19 cellular contexts compared by ENCODE assay signal in genomic region chr7:106420210-106420609, GRCh38.
DNase-seq lines count a peak whose midpoint lies in the region; ATAC-seq and TF ChIP-seq lines count a peak whose summit lies in the region.
"Had no signal": no experiment of that assay in that cellular context is flagged by ENCODE, and none has a peak within 500 bp of the region (broad histone marks: within the 10 kb centered on the region; RNA-seq: fewer than 3 reads in every experiment).

No MANE protein-coding gene starts in this region.

- TF ChIP-seq POLR2A in esophagus squamous epithelium (IDR thresholded peaks at IDR 0.05) (no peak), prostate gland (IDR thresholded peaks at IDR 0.05) (no peak)

- DNase-seq in activated T-cell treated with anti-CD3 and anti-CD28 coated beads, Interleukin-2, amount 50 U/mL, for 4 hours, result no peak
- DNase-seq in activated T-cell treated with anti-CD3 and anti-CD28 coated beads for 4 hours (no peak), esophagus squamous epithelium (lab: John Stamatoyannopoulos, UW) (no peak), WERI-Rb-1 (no peak), prostate gland (ENCODE audit: low spot score) (no peak)
- DNase-seq: activated gamma-delta T cell treated with Interleukin-2 at 50 U/mL for 16 hours; CD4-positive, CD25-positive, alpha-beta regulatory T cell; DMS 273 treated with DMSO at 0.1 percent for 48 hours; HCEC 1CT; heart right ventricle; mucosa of descending colon; NCI-H1105; NCI-H524 had no signal

- peaks cover 19% of the 10 kb centered on the region for H3K9me3 Mint-ChIP-seq in activated T-cell treated with anti-CD3 and anti-CD28 coated beads, Interleukin-2, amount 50 U/mL, for 4 hours
- peaks cover 7% of the 10 kb centered on the region for H3K9me3 Mint-ChIP-seq in activated T-helper 17 cell treated with anti-CD3 and anti-CD28 coated beads, Interleukin-2, amount 50 U/mL, for 72 hours

- H3K27ac Mint-ChIP-seq in activated T-helper 17 cell treated with anti-CD3 and anti-CD28 coated beads, Interleukin-2, amount 50 U/mL, for 72 hours, result peak overlapping the region; percentile 34
- H3K27ac Mint-ChIP-seq: CD4-positive, CD25-positive, alpha-beta regulatory T cell; T-helper 2 cell treated with Interferon-gamma antibody and Interleukin-4, amounts not matched to agents 5 μg/mL and 100 μg/mL, for 36 hours; WTC11 had no signal

- H3K27me3 ChIP-seq in esophagus squamous epithelium (no peaks in the 10 kb centered on the region), subcutaneous abdominal adipose tissue (ENCODE audit: control insufficient read depth in 5 of 5, insufficient read depth in 4 of 5, low read length in 5 of 5) (no peaks in the 10 kb centered on the region), WERI-Rb-1 (ENCODE audit: insufficient read depth, low read depth, severe bottlenecking) (no peaks in the 10 kb centered on the region), prostate gland (replicated peaks; ENCODE audit: insufficient read depth) (no peaks in the 10 kb centered on the region)
- H3K27me3 ChIP-seq: heart right ventricle had no signal

- H3K4me1 ChIP-seq in esophagus squamous epithelium (peaks cover 19 to 82% (median 66%) of the 10 kb centered on the region in 3 donors), subcutaneous abdominal adipose tissue (ENCODE audit: control insufficient read depth in 5 of 5, insufficient read depth in 5 of 5, low read length in 5 of 5) (peaks cover 14 to 58% (median 47%) of the 10 kb centered on the region in 5 donors), prostate gland (replicated peaks) (peaks cover 4% of the 10 kb centered on the region)

- no peaks in the 10 kb centered on the region for H3K27me3 Mint-ChIP-seq in activated T-cell treated with anti-CD3 and anti-CD28 coated beads, Interleukin-2, amount 50 U/mL, for 4 hours (ENCODE audit: low read depth)
- H3K27me3 Mint-ChIP-seq in activated T-helper 17 cell treated with anti-CD3 and anti-CD28 coated beads, Interleukin-2, amount 50 U/mL, for 72 hours, result no peaks in the 10 kb centered on the region
- H3K27me3 Mint-ChIP-seq: CD4-positive, CD25-positive, alpha-beta regulatory T cell had no signal

- no peak overlapping the region for H3K4me3 ChIP-seq in esophagus squamous epithelium
- no peak overlapping the region for H3K4me3 ChIP-seq in subcutaneous abdominal adipose tissue (ENCODE audit: low read depth in 1 of 5, low read length in 5 of 5)
- no peak overlapping the region for H3K4me3 ChIP-seq in WERI-Rb-1 (ENCODE audit: low read depth, low read length)
- H3K4me3 ChIP-seq in prostate gland, result no peak overlapping the region
- H3K4me3 ChIP-seq: heart right ventricle, mucosa of descending colon had no signal

- H3K9me3 ChIP-seq in esophagus squamous epithelium, result peaks cover 0 to 15% (median 0%) of the 10 kb centered on the region in 3 donors
- peaks cover 2 to 11% (median 4%) of the 10 kb centered on the region in 5 donors for H3K9me3 ChIP-seq in subcutaneous abdominal adipose tissue (ENCODE audit: control insufficient read depth in 5 of 5, low read length in 5 of 5)
- peaks cover 6% of the 10 kb centered on the region for H3K9me3 ChIP-seq in WERI-Rb-1 (ENCODE audit: severe bottlenecking)
- no peaks in the 10 kb centered on the region for H3K9me3 ChIP-seq in prostate gland

- intact Hi-C loops in esophagus squamous epithelium (cut with DNase I), result loop anchor here (10.0 kb wide), 1 partner anchor 135 kb away; the partner anchor contains the start of gene NAMPT
- intact Hi-C loops in prostate gland (cut with DNase I), result loop anchor here (5.0 kb wide), 1 partner anchor 203 kb away; no protein-coding TSS in a partner anchor

- ATAC-seq in activated T-cell treated with anti-CD3 and anti-CD28 coated beads, Interleukin-2, amount 50 U/mL, for 4 hours, result no peak
- ATAC-seq in activated T-helper 17 cell treated with anti-CD3 and anti-CD28 coated beads, Interleukin-2, amount 50 U/mL, for 72 hours (replicated peaks), result no peak
- no peak for ATAC-seq in GM19452 (IDR thresholded peaks at IDR 0.05; ENCODE audit: unreplicated experiment)
- ATAC-seq: left lobe of liver, mucosa of descending colon, WTC11 had no signal

- peak overlapping the region; percentile 4 for H3K4me3 Mint-ChIP-seq in activated T-cell treated with anti-CD3 and anti-CD28 coated beads, Interleukin-2, amount 50 U/mL, for 4 hours
- H3K4me3 Mint-ChIP-seq in activated T-helper 17 cell treated with anti-CD3 and anti-CD28 coated beads, Interleukin-2, amount 50 U/mL, for 72 hours, result peak overlapping the region; percentile 21
- H3K4me3 Mint-ChIP-seq: CD4-positive, CD25-positive, alpha-beta regulatory T cell; T-helper 2 cell treated with Interferon-gamma antibody and Interleukin-4, amounts not matched to agents 5 μg/mL and 100 μg/mL, for 36 hours; WTC11 had no signal

- no peaks in the 10 kb centered on the region for H3K36me3 ChIP-seq in esophagus squamous epithelium
- no peaks in the 10 kb centered on the region for H3K36me3 ChIP-seq in subcutaneous abdominal adipose tissue (ENCODE audit: control insufficient read depth in 5 of 5, insufficient read depth in 5 of 5, low read length in 5 of 5)
- H3K36me3 ChIP-seq in WERI-Rb-1, result no peaks in the 10 kb centered on the region
- H3K36me3 ChIP-seq in prostate gland, result no peaks in the 10 kb centered on the region
- H3K36me3 ChIP-seq: heart right ventricle had no signal

- H3K4me1 Mint-ChIP-seq in activated T-cell treated with anti-CD3 and anti-CD28 coated beads, Interleukin-2, amount 50 U/mL, for 4 hours (ENCODE audit: low read depth), result peaks cover 69% of the 10 kb centered on the region
- peaks cover 39% of the 10 kb centered on the region for H3K4me1 Mint-ChIP-seq in activated T-helper 17 cell treated with anti-CD3 and anti-CD28 coated beads, Interleukin-2, amount 50 U/mL, for 72 hours

- TF ChIP-seq CTCF in esophagus squamous epithelium (IDR thresholded peaks at IDR 0.05) (no peak), WERI-Rb-1 (IDR thresholded peaks at IDR 0.05; ENCODE audit: low read depth, low read length) (no peak), prostate gland (IDR thresholded peaks at IDR 0.05) (no peak)

- H3K9ac ChIP-seq in subcutaneous abdominal adipose tissue (ENCODE audit: low read length in 5 of 5), result peak overlapping the region in 3 of 5 donors; percentile 48 to 82 (median 76)

- 68 to 83% methylated on average over 2 of the region's 2 CpGs for WGBS in esophagus squamous epithelium, 2 donors
- WGBS in prostate gland, result 93% methylated on average over 2 of the region's 2 CpGs

- H3K27ac ChIP-seq in esophagus squamous epithelium (peak overlapping the region; percentile 43 to 91 (median 82)), subcutaneous abdominal adipose tissue (ENCODE audit: low read depth, low read length) (peak overlapping the region; percentile 92), WERI-Rb-1 (no peak overlapping the region), prostate gland (no peak overlapping the region)

- H3K36me3 Mint-ChIP-seq in activated T-cell treated with anti-CD3 and anti-CD28 coated beads, Interleukin-2, amount 50 U/mL, for 4 hours (ENCODE audit: insufficient read depth), result peaks cover 2% of the 10 kb centered on the region
- no peaks in the 10 kb centered on the region for H3K36me3 Mint-ChIP-seq in activated T-helper 17 cell treated with anti-CD3 and anti-CD28 coated beads, Interleukin-2, amount 50 U/mL, for 72 hours (ENCODE audit: low read depth)
- H3K36me3 Mint-ChIP-seq: CD4-positive, CD25-positive, alpha-beta regulatory T cell had no signal

Comparison
In these comparisons a context has a peak if more than half of its experiments do, and no peak if none do; other contexts are left out.
1. H3K27ac ChIP-seq: peak in esophagus squamous epithelium (4 of 4) and subcutaneous abdominal adipose tissue (single experiment); none in WERI-Rb-1 (single experiment) and prostate gland (0 of 2).